Comparison of ENCODE assay signal across 7 cellular contexts in the genomic region with DNA sequence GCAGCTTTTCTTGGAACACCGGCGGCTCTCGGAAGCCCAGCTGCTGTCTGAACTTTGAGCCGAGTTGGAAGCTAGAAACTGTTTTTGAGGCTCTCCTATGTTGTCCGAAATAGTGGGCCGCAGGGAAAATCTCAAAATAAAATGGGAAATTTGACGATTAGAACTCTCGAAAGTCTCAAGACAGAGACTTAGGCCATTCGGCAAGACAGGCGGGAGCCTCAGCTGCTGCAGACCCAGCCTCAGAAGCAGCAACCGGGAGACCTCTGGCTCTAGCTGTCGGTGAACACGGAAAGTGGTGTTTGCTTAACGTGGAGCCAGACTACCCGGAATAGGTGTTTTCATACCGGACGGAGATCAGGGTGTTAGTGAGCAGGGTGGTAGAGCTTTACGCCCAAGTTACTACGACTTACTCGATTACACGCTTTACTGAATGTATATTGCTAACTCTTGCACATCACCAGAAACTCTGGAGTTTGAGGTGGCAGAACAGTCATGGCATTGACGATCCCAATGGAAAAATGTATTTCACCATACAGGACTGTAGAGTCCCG. TPM values are rescaled to one million over a fixed set of nuclear protein-coding genes. Genes with fewer than 3 reads are reported as not detected.
A peak's percentile ranks its signal among the peaks of the same experiment; 100 is the strongest.
DNase-seq lines count a peak whose midpoint lies in the region; ATAC-seq and TF ChIP-seq lines count a peak whose summit lies in the region.

No MANE protein-coding gene starts in this region.

- peak overlapping the region; percentile 93 for H3K27ac ChIP-seq in KMS-11
- peak overlapping the region; percentile 90 for H3K27ac ChIP-seq in caudate nucleus (ENCODE audit: low read depth, low read length)
- H3K27ac ChIP-seq in mesendoderm (ENCODE audit: low read depth, low read length): peak overlapping the region; percentile 97

- H3K4me2 ChIP-seq in KMS-11 (peak overlapping the region; percentile 97), mesendoderm (ENCODE audit: low read length) (peak overlapping the region; percentile 43)

- no peak overlapping the region for H3K23ac ChIP-seq in mesendoderm (ENCODE audit: low read length)

- H4K8ac ChIP-seq in mesendoderm (ENCODE audit: low read depth, low read length): no peak overlapping the region

- no peak overlapping the region for H2BK15ac ChIP-seq in mesendoderm (replicated peaks; ENCODE audit: low read depth)

- peak overlapping the region; percentile 97 for H3K56ac ChIP-seq in mesendoderm (ENCODE audit: low read length)

- peak overlapping the region; percentile 52 for H2AFZ ChIP-seq in KMS-11 (ENCODE audit: low read depth)

- H4K20me1 ChIP-seq in KMS-11 (ENCODE audit: insufficient read depth): no peaks in the 10 kb centered on the region

- no CpG with 5 or more reads among the region's 23 CpGs for WGBS in mesendoderm (ENCODE audit: extremely low coverage, insufficient coverage, low lambda C conversion rate)

- H2AK5ac ChIP-seq in mesendoderm (ENCODE audit: low read length): no peak overlapping the region

- H3K4me1 ChIP-seq in KMS-11 (ENCODE audit: low read depth, poor library complexity, severe bottlenecking) (peaks cover 26% of the 10 kb centered on the region), mesendoderm (ENCODE audit: control insufficient read depth, low read depth, low read length) (peaks cover 3% of the 10 kb centered on the region)

- peaks cover 6% of the 10 kb centered on the region for H3K79me1 ChIP-seq in mesendoderm (ENCODE audit: low read length)

- peak overlapping the region; percentile 84 for H3K9ac ChIP-seq in KMS-11
- peak overlapping the region; percentile 92 for H3K9ac ChIP-seq in mesendoderm (ENCODE audit: low read length)

- peaks cover 6% of the 10 kb centered on the region; the same call in 1 of the 2 replicates for H3K79me2 ChIP-seq in KMS-11 (ENCODE audit: insufficient read depth, low read depth)
- H3K79me2 ChIP-seq in mesendoderm (ENCODE audit: control insufficient read depth, insufficient read depth, low read length): no peaks in the 10 kb centered on the region

- no peaks in the 10 kb centered on the region for H3K27me3 ChIP-seq in KMS-11 (ENCODE audit: insufficient read depth, low read depth)
- no peaks in the 10 kb centered on the region for H3K27me3 ChIP-seq in mesendoderm (ENCODE audit: insufficient read depth, low read length, poor library complexity)

- no peak overlapping the region for H2BK120ac ChIP-seq in mesendoderm (ENCODE audit: low read depth, low read length)

- peak; percentile 2 for ATAC-seq in GM19025 (IDR thresholded peaks at IDR 0.05; ENCODE audit: low read depth, unreplicated experiment)

- H4K5ac ChIP-seq in mesendoderm (ENCODE audit: low read length): no peak overlapping the region

- TF ChIP-seq CTCF in KMS-11 (conservative IDR thresholded peaks at IDR 0.05; ENCODE audit: low read depth, low read length): no peak

- H3K4me3 ChIP-seq in KMS-11 (IDR thresholded peaks at IDR 0.05; ENCODE audit: insufficient read depth, low read depth, low read length): no peak overlapping the region
- peak overlapping the region; percentile 45 for H3K4me3 ChIP-seq in mesendoderm (ENCODE audit: low read length)

- DNase-seq in caudate nucleus (lab: John Stamatoyannopoulos, UW): peak in 1 of 61 donors; percentile 48
- no peak for DNase-seq in mesendoderm
- DNase-seq in GM03348 (ENCODE audit: low spot score): no peak
- DNase-seq in NCI-H1105 (lab: John Stamatoyannopoulos, UW): no peak
- DNase-seq in NOMO-1 (lab: John Stamatoyannopoulos, UW; ENCODE audit: unreplicated experiment in 2 of 2): no peak

- H3K4ac ChIP-seq in mesendoderm (ENCODE audit: low read depth, low read length): no peak overlapping the region

- no peaks in the 10 kb centered on the region for H3K36me3 ChIP-seq in KMS-11 (ENCODE audit: insufficient read depth)
- peaks cover 5% of the 10 kb centered on the region for H3K36me3 ChIP-seq in mesendoderm (ENCODE audit: control insufficient read depth, insufficient read depth, low read length)

- H3K18ac ChIP-seq in mesendoderm (ENCODE audit: low read length): no peak overlapping the region

- H2BK5ac ChIP-seq in mesendoderm (ENCODE audit: low read length): no peak overlapping the region

RNA-seq across cellular contexts. Expression of gene MAN2C1, which starts 0.4 kb away (rescaled TPM):
- polyA plus RNA-seq in mesendoderm (2013, experiment 1 of 2): 29.6 TPM
- 27.8 TPM for polyA plus RNA-seq in mesendoderm (2013, experiment 2 of 2)

RNA-seq across cellular contexts. Expression of gene NEIL1, which starts 21.9 kb away (rescaled TPM):
- 1.5 TPM for polyA plus RNA-seq in mesendoderm (2013, experiment 1 of 2)
- 2.2 TPM for polyA plus RNA-seq in mesendoderm (2013, experiment 2 of 2)

RNA-seq across cellular contexts. Expression of gene COMMD4, which starts 32.9 kb away (rescaled TPM):
- 112 TPM for polyA plus RNA-seq in mesendoderm (2013, experiment 1 of 2)
- polyA plus RNA-seq in mesendoderm (2013, experiment 2 of 2): 113 TPM
